8 cellular contexts compared by ENCODE assay signal in the genomic region with DNA sequence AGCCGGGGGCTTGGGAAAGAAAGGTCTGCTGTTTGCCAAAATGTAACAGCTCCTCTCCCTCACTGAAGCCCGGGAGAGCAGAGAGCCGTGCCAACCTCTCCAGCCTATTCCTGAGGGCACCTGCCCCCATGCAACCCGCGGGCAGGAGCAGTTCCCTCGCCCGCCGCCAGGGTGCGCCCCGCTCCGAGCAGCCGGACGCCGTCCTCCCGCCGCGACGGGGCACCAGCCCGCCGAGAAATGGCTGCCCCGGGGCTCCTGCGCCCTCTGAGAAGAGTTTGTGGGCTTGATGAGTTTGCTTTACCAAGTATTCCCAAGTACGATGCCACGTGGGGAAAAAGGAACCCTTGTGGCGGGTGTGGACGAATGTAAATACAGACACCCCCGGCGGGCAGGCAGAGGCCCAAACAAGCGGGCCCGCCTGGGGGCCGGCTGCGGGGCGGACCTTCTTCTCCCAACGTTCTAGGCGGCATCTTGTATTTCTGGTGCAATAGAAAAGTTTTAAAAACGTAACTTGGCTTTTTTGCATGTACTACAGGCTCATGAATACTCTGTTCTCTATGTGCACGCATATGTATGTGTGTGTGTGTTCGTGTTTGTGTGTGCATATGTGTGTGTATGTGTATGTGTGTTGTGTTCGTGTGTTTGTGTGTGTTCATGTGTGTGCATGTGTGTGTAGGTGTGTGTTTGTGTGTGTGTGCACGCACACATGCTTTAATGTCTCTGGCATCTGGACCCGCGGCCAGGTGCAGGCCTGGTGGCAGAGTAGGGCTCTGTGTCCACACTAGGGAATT.
DNase-seq lines count a peak whose midpoint lies in the region; ATAC-seq, FAIRE-seq and TF ChIP-seq lines count a peak whose summit lies in the region.

No MANE protein-coding gene starts in this region.

- peak overlapping the region in 4 of 5 experiments; percentile 28 to 90 (median 74) for H3K27ac Mint-ChIP-seq in brain

- H3K4me2 ChIP-seq in keratinocyte (ENCODE audit: control insufficient read depth, extremely low read depth, insufficient read depth, low read depth, low read length): peak overlapping the region; percentile 72

- peaks cover 5% of the 10 kb centered on the region for H3K27me3 Mint-ChIP-seq in brain

- dilution Hi-C loops in keratinocyte (cut with MboI; ENCODE audit: extremely low pct_ligation_motif_present, low sequenced_read_pairs): no loop called here

- H3K9me3 ChIP-seq in keratinocyte (ENCODE audit: control insufficient read depth, low read depth, low read length): no peaks in the 10 kb centered on the region

- H3K9me3 Mint-ChIP-seq in brain: peaks cover 0 to 6% (median 0%) of the 10 kb centered on the region in 5 experiments

- peaks cover 2% of the 10 kb centered on the region for H3K4me1 ChIP-seq in keratinocyte (ENCODE audit: control insufficient read depth, extremely low read depth, insufficient read depth, low read length)

- peak overlapping the region in 1 of 5 experiments; percentile 3 for H3K4me3 Mint-ChIP-seq in brain

- peak; percentile 69 for ATAC-seq in GM21526 (IDR thresholded peaks at IDR 0.05; ENCODE audit: low FRiP score, unreplicated experiment)

- TF ChIP-seq CTCF in brain (conservative IDR thresholded peaks at IDR 0.05): peak; percentile 82 to 95
- TF ChIP-seq CTCF in keratinocyte (optimal IDR thresholded peaks at IDR 0.05 in 1 of 3, IDR thresholded peaks at IDR 0.05 in 1 of 3, conservative IDR thresholded peaks at IDR 0.05 in 1 of 3; ENCODE audit: extremely low read depth in 1 of 3, insufficient read depth in 2 of 3, low read length in 3 of 3): peak; percentile 76 to 97 (median 94)

- no peak for FAIRE-seq in keratinocyte (lab: Jason Lieb, UNC)

- H3K36me3 Mint-ChIP-seq in brain: no peaks in the 10 kb centered on the region

- H3K79me2 ChIP-seq in keratinocyte (ENCODE audit: control insufficient read depth, insufficient read depth, low read length): no peaks in the 10 kb centered on the region

- no peaks in the 10 kb centered on the region for H4K20me1 ChIP-seq in keratinocyte (ENCODE audit: control insufficient read depth, extremely low read depth, insufficient read depth, low read length)

- DNase-seq in D341Med (ENCODE audit: low spot score): peak; percentile 95
- DNase-seq in M059J (ENCODE audit: low read depth): peak; percentile 45
- peak; percentile 50 for DNase-seq in UCSD-AML1 (lab: John Stamatoyannopoulos, UW; ENCODE audit: unreplicated experiment)
- no peak for DNase-seq in keratinocyte (ENCODE audit: low read depth, low spot score)
- DNase-seq in stimulated activated CD4-positive, alpha-beta T cell treated with anti-CD3 and anti-CD28 coated beads, Interleukin-1b, Interleukin-23, amount 100 ng/mL, for 4 hours (ENCODE audit: low read depth in 2 of 2): peak; percentile 77 to 83
- DNase-seq in cerebellar nuclear complex (lab: John Stamatoyannopoulos, UW): no peak

- H3K4me3 ChIP-seq in keratinocyte (ENCODE audit: control insufficient read depth in 2 of 3, extremely low read depth in 1 of 3, insufficient read depth in 2 of 3, low read depth in 1 of 3, low read length in 3 of 3): peak overlapping the region in 2 of 3 experiments; percentile 19 to 40

- no peaks in the 10 kb centered on the region for H3K9me1 ChIP-seq in keratinocyte (ENCODE audit: control insufficient read depth, extremely low read depth, insufficient read depth, low read length)

- H2AFZ ChIP-seq in keratinocyte (ENCODE audit: control insufficient read depth, low read length): peak overlapping the region; percentile 59

- H3K27me3 ChIP-seq in keratinocyte (ENCODE audit: control insufficient read depth, extremely low read depth, insufficient read depth, low read length): no peaks in the 10 kb centered on the region

- peaks cover 54% of the 10 kb centered on the region for H3K4me1 Mint-ChIP-seq in brain

- peak overlapping the region; percentile 42 for H3K9ac ChIP-seq in keratinocyte (ENCODE audit: control insufficient read depth, extremely low read depth, insufficient read depth, low read length)

- H3K36me3 ChIP-seq in keratinocyte (ENCODE audit: control insufficient read depth in 2 of 2, extremely low read depth in 1 of 2, insufficient read depth in 2 of 2, low read length in 2 of 2): no peaks in the 10 kb centered on the region

- H3K27ac ChIP-seq in keratinocyte (ENCODE audit: control insufficient read depth, insufficient read depth, low read length): no peak overlapping the region

Comparison
In these comparisons a context has a peak if more than half of its experiments do, and no peak if none do; other contexts are left out.
1. DNase-seq: peak in D341Med (single experiment), M059J (single experiment), UCSD-AML1 (single experiment) and stimulated activated CD4-positive, alpha-beta T cell treated with anti-CD3 and anti-CD28 coated beads, Interleukin-1b, Interleukin-23, amount 100 ng/mL, for 4 hours (2 of 2); none in keratinocyte (single experiment) and cerebellar nuclear complex (0 of 2).